2 cellular contexts compared by ENCODE assay signal in genomic region chr3:191378142-191378541, GRCh38.
TF ChIP-seq lines count a peak whose summit lies in the region.

No MANE protein-coding gene starts in this region.

TF ChIP-seq in GM23338, 12 proteins besides CTCF, POLR2A, EP300 and RAD21 (continued from another document):
- TF ChIP-seq, protein P1, sequence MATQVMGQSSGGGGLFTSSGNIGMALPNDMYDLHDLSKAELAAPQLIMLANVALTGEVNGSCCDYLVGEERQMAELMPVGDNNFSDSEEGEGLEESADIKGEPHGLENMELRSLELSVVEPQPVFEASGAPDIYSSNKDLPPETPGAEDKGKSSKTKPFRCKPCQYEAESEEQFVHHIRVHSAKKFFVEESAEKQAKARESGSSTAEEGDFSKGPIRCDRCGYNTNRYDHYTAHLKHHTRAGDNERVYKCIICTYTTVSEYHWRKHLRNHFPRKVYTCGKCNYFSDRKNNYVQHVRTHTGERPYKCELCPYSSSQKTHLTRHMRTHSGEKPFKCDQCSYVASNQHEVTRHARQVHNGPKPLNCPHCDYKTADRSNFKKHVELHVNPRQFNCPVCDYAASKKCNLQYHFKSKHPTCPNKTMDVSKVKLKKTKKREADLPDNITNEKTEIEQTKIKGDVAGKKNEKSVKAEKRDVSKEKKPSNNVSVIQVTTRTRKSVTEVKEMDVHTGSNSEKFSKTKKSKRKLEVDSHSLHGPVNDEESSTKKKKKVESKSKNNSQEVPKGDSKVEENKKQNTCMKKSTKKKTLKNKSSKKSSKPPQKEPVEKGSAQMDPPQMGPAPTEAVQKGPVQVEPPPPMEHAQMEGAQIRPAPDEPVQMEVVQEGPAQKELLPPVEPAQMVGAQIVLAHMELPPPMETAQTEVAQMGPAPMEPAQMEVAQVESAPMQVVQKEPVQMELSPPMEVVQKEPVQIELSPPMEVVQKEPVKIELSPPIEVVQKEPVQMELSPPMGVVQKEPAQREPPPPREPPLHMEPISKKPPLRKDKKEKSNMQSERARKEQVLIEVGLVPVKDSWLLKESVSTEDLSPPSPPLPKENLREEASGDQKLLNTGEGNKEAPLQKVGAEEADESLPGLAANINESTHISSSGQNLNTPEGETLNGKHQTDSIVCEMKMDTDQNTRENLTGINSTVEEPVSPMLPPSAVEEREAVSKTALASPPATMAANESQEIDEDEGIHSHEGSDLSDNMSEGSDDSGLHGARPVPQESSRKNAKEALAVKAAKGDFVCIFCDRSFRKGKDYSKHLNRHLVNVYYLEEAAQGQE (IDR thresholded peaks at IDR 0.05; ENCODE audit: unreplicated experiment) = no peak
- TF ChIP-seq POLR2AphosphoS5 (IDR thresholded peaks at IDR 0.05; ENCODE audit: low read depth) = no peak

TF ChIP-seq in WTC11, 78 proteins besides CTCF, POLR2A, EP300 and RAD21 (continued from another document):
- TF ChIP-seq, protein P2, sequence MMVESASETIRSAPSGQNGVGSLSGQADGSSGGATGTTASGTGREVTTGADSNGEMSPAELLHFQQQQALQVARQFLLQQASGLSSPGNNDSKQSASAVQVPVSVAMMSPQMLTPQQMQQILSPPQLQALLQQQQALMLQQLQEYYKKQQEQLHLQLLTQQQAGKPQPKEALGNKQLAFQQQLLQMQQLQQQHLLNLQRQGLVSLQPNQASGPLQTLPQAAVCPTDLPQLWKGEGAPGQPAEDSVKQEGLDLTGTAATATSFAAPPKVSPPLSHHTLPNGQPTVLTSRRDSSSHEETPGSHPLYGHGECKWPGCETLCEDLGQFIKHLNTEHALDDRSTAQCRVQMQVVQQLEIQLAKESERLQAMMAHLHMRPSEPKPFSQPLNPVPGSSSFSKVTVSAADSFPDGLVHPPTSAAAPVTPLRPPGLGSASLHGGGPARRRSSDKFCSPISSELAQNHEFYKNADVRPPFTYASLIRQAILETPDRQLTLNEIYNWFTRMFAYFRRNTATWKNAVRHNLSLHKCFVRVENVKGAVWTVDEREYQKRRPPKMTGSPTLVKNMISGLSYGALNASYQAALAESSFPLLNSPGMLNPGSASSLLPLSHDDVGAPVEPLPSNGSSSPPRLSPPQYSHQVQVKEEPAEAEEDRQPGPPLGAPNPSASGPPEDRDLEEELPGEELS (CRISPR knock-in tag; IDR thresholded peaks at IDR 0.05) = no peak
- TF ChIP-seq RELA (CRISPR knock-in tag; IDR thresholded peaks at IDR 0.05; ENCODE audit: borderline replicate concordance) (no peak), ZBTB21 (CRISPR knock-in tag; IDR thresholded peaks at IDR 0.05; ENCODE audit: borderline replicate concordance) (no peak), CDX4 (CRISPR knock-in tag; IDR thresholded peaks at IDR 0.05; ENCODE audit: borderline replicate concordance) (no peak), E2F5 (CRISPR knock-in tag; IDR thresholded peaks at IDR 0.05) (no peak)
- TF ChIP-seq, protein P3, sequence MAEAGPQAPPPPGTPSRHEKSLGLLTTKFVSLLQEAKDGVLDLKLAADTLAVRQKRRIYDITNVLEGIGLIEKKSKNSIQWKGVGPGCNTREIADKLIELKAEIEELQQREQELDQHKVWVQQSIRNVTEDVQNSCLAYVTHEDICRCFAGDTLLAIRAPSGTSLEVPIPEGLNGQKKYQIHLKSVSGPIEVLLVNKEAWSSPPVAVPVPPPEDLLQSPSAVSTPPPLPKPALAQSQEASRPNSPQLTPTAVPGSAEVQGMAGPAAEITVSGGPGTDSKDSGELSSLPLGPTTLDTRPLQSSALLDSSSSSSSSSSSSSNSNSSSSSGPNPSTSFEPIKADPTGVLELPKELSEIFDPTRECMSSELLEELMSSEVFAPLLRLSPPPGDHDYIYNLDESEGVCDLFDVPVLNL (CRISPR knock-in tag; IDR thresholded peaks at IDR 0.05; ENCODE audit: borderline replicate concordance, low read depth) = no peak
